In the genomic region with DNA sequence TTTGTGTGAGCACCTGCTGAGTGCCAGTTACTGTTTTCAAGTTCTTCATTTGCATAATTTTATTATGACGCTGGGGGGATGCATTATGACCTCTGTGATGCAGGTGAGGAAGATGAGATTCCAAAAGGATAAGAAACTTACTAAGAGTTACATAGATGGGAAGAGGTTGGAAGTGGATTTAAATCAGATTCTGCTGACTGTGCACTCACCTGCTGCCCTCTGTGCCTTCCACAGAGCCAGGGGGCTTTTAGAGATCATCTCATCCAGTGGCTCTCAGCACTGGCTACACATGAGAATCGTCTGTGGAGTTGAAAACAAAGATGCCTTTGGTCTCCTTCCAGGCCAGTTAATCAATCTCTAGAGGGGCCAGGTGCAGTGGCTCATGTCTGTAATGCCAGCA, we compare ENCODE assay signal across 20 cellular contexts. TPM values are rescaled to one million over a fixed set of nuclear protein-coding genes. Genes with fewer than 3 reads are reported as not detected.
DNase-seq lines count a peak whose midpoint lies in the region; ATAC-seq, FAIRE-seq and TF ChIP-seq lines count a peak whose summit lies in the region.
"Had no signal": no experiment of that assay in that cellular context is flagged by ENCODE, and none has a peak within 500 bp of the region (broad histone marks: within the 10 kb centered on the region; RNA-seq: fewer than 3 reads in every experiment).

No MANE protein-coding gene starts in this region.

- H3K27ac ChIP-seq in HepG2 (ENCODE audit: extremely low read length, insufficient read depth, low read length) (no peak overlapping the region), right lobe of liver (no peak overlapping the region), IMR-90 (ENCODE audit: insufficient read depth, low read length) (no peak overlapping the region), H1 (ENCODE audit: low read depth, low read length) (no peak overlapping the region)
- H3K27ac ChIP-seq: BLaER1, C4-2B had no signal

- no peak overlapping the region for H4K91ac ChIP-seq in IMR-90 (ENCODE audit: insufficient read depth, low read depth, low read length)
- H4K91ac ChIP-seq in H1 (replicated peaks; ENCODE audit: insufficient read length, low read length) = no peak overlapping the region

- no TSS peak for BruUV-seq in HepG2 (replicated peaks; lab: Mats Ljungman, UMichigan)
- no TSS peak for BruUV-seq in IMR-90 (replicated peaks; lab: Mats Ljungman, UMichigan)

- DNase-seq in HepG2 (ENCODE audit: low spot score) = no peak
- DNase-seq in right lobe of liver = no peak
- no peak for DNase-seq in IMR-90
- no peak for DNase-seq in H1 (ENCODE audit: low read depth in 1 of 2, low spot score in 2 of 2)
- DNase-seq in D341Med (ENCODE audit: low spot score) = no peak
- DNase-seq: Caco-2; CD4-positive, CD25-positive, alpha-beta regulatory T cell; CD8-positive, alpha-beta T cell; DMS 273 treated with DMSO at 0.1 percent for 48 hours; DMS79; EL; GDM1; H9 had no signal

- H3K79me1 ChIP-seq in IMR-90 (ENCODE audit: low read depth in 1 of 2, low read length in 2 of 2) = no peaks in the 10 kb centered on the region; a peak in 1 of 4 replicates
- no peaks in the 10 kb centered on the region for H3K79me1 ChIP-seq in H1 (ENCODE audit: low read depth, low read length)

- H2BK120ac ChIP-seq in IMR-90 (ENCODE audit: low read depth, low read length) (no peak overlapping the region), H1 (replicated peaks; ENCODE audit: low read depth, low read length) (no peak overlapping the region)

- no peaks in the 10 kb centered on the region for H3K9me3 ChIP-seq in HepG2 (ENCODE audit: low read length)
- no peaks in the 10 kb centered on the region for H3K9me3 ChIP-seq in right lobe of liver
- no peaks in the 10 kb centered on the region for H3K9me3 ChIP-seq in IMR-90 (ENCODE audit: control insufficient read depth, insufficient read depth, low read length)
- no peaks in the 10 kb centered on the region for H3K9me3 ChIP-seq in H1 (ENCODE audit: insufficient read depth in 2 of 2, low read depth in 1 of 2, low read length in 1 of 2)
- H3K9me3 ChIP-seq: BLaER1, Caco-2 had no signal

- TF ChIP-seq RAD21 in HepG2 (CRISPR knock-in tag; IDR thresholded peaks at IDR 0.05) (no peak), IMR-90 (IDR thresholded peaks at IDR 0.05; ENCODE audit: low read length) (no peak), H1 (IDR thresholded peaks at IDR 0.05 in 1 of 2, conservative IDR thresholded peaks at IDR 0.05 in 1 of 2; ENCODE audit: low read depth in 2 of 2, low read length in 2 of 2) (no peak)

- H4K20me1 ChIP-seq in HepG2 (ENCODE audit: insufficient read depth, low read length) (no peaks in the 10 kb centered on the region), IMR-90 (ENCODE audit: insufficient read depth, low read length) (no peaks in the 10 kb centered on the region), H1 (replicated peaks in 1 of 2; ENCODE audit: control insufficient read depth in 1 of 2, insufficient read depth in 2 of 2, low read length in 2 of 2) (no peaks in the 10 kb centered on the region)
- H4K20me1 ChIP-seq: BLaER1 had no signal

- H3K4ac ChIP-seq in IMR-90 (ENCODE audit: low read depth, low read length) (no peak overlapping the region), H1 (replicated peaks; ENCODE audit: insufficient read length, low read depth, low read length) (no peak overlapping the region)

- H2AFZ ChIP-seq in HepG2 (ENCODE audit: low read length) (no peak overlapping the region), IMR-90 (replicated peaks; ENCODE audit: low read length, poor library complexity) (no peak overlapping the region), H1 (ENCODE audit: low read length) (no peak overlapping the region)

- H3K56ac ChIP-seq in IMR-90 (ENCODE audit: extremely low read depth, insufficient read depth, low read length) (no peak overlapping the region), H1 (replicated peaks; ENCODE audit: insufficient read length, low read depth, low read length) (no peak overlapping the region)

- intact Hi-C loops in HepG2 (cut with micrococcal nuclease; ENCODE audit: unreplicated experiment) (no loop called here), right lobe of liver (cut with DNase I) (no loop called here), IMR-90 (cut with micrococcal nuclease) (no loop called here)

- no peak overlapping the region for H3K9ac ChIP-seq in HepG2 (ENCODE audit: insufficient read depth, low read depth, low read length)
- H3K9ac ChIP-seq in IMR-90 (ENCODE audit: low read depth, low read length) = no peak overlapping the region
- no peak overlapping the region for H3K9ac ChIP-seq in H1 (replicated peaks in 1 of 4; ENCODE audit: extremely low read depth in 1 of 4, low read depth in 3 of 4, low read length in 3 of 4)
- H3K9ac ChIP-seq: BLaER1 had no signal

- no peak overlapping the region for H2BK20ac ChIP-seq in IMR-90 (ENCODE audit: low read depth, low read length)
- no peak overlapping the region for H2BK20ac ChIP-seq in H1 (ENCODE audit: low read length)

- H2BK12ac ChIP-seq in H1 (ENCODE audit: low read depth, low read length) = 0 out of 2 replicates have a peak overlapping the region, but pooled peaks have one; percentile 50

- H3K14ac ChIP-seq in IMR-90 (replicated peaks; ENCODE audit: low read depth, low read length) (no peak overlapping the region), H1 (ENCODE audit: insufficient read length) (no peak overlapping the region)

- H4K8ac ChIP-seq in IMR-90 (ENCODE audit: low read depth in 2 of 2, low read length in 2 of 2) (no peak overlapping the region), H1 (ENCODE audit: extremely low read depth, insufficient read depth, low read length) (no peak overlapping the region; the same call in 1 of the 2 replicates)

- TF ChIP-seq EP300 in HepG2 (IDR thresholded peaks at IDR 0.05; ENCODE audit: low read depth in 2 of 2, low read length in 2 of 2) (no peak), HepG2 (CRISPR knock-in tag; IDR thresholded peaks at IDR 0.05; ENCODE audit: borderline replicate concordance) (no peak), H1 (IDR thresholded peaks at IDR 0.05; ENCODE audit: borderline replicate concordance in 1 of 2, low read depth in 2 of 2, low read length in 2 of 2) (no peak)

- TF ChIP-seq POLR2A in HepG2 (IDR thresholded peaks at IDR 0.05; ENCODE audit: insufficient read depth in 1 of 2, low read depth in 2 of 2, low read length in 2 of 2) (no peak), right lobe of liver (IDR thresholded peaks at IDR 0.05) (no peak), IMR-90 (IDR thresholded peaks at IDR 0.05; ENCODE audit: low read depth, low read length) (no peak), H1 (IDR thresholded peaks at IDR 0.05; ENCODE audit: control extremely low read depth in 1 of 2, low read depth in 2 of 2, low read length in 2 of 2) (no peak)

- H3K23ac ChIP-seq in IMR-90 (ENCODE audit: low read depth, low read length) = no peak overlapping the region
- H3K23ac ChIP-seq in H1 (ENCODE audit: insufficient read length) = no peak overlapping the region

- WGBS in HepG2 (ENCODE audit: low lambda C conversion rate) = 85% methylated on average over 1 of the region's 2 CpGs
- WGBS in right lobe of liver (ENCODE audit: insufficient coverage, low coverage, low lambda C conversion rate, missing lambda C conversion rate) = 48% methylated on average over 2 of the region's 2 CpGs
- WGBS in IMR-90 (ENCODE audit: extremely low coverage in 2 of 2, insufficient read length in 1 of 2), 2 experiments = 67% methylated on average over 2 of the region's 2 CpGs; no CpG with 5 or more reads in 1 of the 2 experiments
- WGBS in H1 (ENCODE audit: extremely low coverage in 1 of 2, insufficient coverage in 1 of 2, insufficient read length in 1 of 2, insufficient replicate concordance in 2 of 2, low coverage in 1 of 2, low lambda C conversion rate in 2 of 2, missing lambda C conversion rate in 1 of 2), 2 experiments = 90% methylated on average over 2 of the region's 2 CpGs; no CpG with 5 or more reads in 1 of the 2 experiments

- POLR2A ChIA-PET in HepG2 (lab: Yijun Ruan, JAX) (no interaction called here), IMR-90 (lab: Charles Lee; ENCODE audit: unreplicated experiment) (no interaction called here), H1 (lab: Charles Lee; ENCODE audit: partially characterized antibody) (no interaction called here)

- no peaks in the 10 kb centered on the region for H3K36me3 ChIP-seq in HepG2 (replicated peaks in 1 of 2; ENCODE audit: control insufficient read depth in 1 of 2, insufficient read depth in 2 of 2, low read length in 2 of 2)
- H3K36me3 ChIP-seq in right lobe of liver = no peaks in the 10 kb centered on the region
- no peaks in the 10 kb centered on the region for H3K36me3 ChIP-seq in IMR-90 (ENCODE audit: control insufficient read depth, insufficient read depth, low read length)
- H3K36me3 ChIP-seq in H1 (ENCODE audit: control insufficient read depth in 2 of 4, insufficient read depth in 4 of 4, low read length in 3 of 4) = no peaks in the 10 kb centered on the region
- H3K36me3 ChIP-seq: BLaER1 had no signal

- H3K9me1 ChIP-seq in IMR-90 (ENCODE audit: insufficient read depth, low read length) = no peaks in the 10 kb centered on the region

- H3K79me2 ChIP-seq in HepG2 (ENCODE audit: insufficient read depth, low read length) = no peaks in the 10 kb centered on the region
- H3K79me2 ChIP-seq in H1 (ENCODE audit: control insufficient read depth in 1 of 2, insufficient read depth in 2 of 2, low read length in 2 of 2) = peaks cover 0 to 2% of the 10 kb centered on the region in 2 experiments; a peak in 1 of 4 replicates

- no peak for TF ChIP-seq CTCF in HepG2 (CRISPR knock-in tag; IDR thresholded peaks at IDR 0.05)
- no peak for TF ChIP-seq CTCF in right lobe of liver (IDR thresholded peaks at IDR 0.05)
- TF ChIP-seq CTCF in IMR-90 (conservative IDR thresholded peaks at IDR 0.05; ENCODE audit: low read depth, low read length) = no peak
- no peak for TF ChIP-seq CTCF in H1 (IDR thresholded peaks at IDR 0.05; ENCODE audit: control extremely low read depth in 1 of 3, insufficient read depth in 1 of 3, low read depth in 1 of 3, low read length in 3 of 3)

- H4K5ac ChIP-seq in IMR-90 (ENCODE audit: low read depth, low read length) (no peak overlapping the region), H1 (ENCODE audit: insufficient read length, low read depth, low read length) (no peak overlapping the region)

- dilution Hi-C loops in IMR-90 (cut with HindIII; ENCODE audit: low sequenced_read_pairs, unreplicated experiment) = no loop called here

- CTCF ChIA-PET in HepG2 (lab: Yijun Ruan, JAX; ENCODE audit: low intra/inter-chr PET ratio, low total read pairs) (no interaction called here), IMR-90 (lab: Yijun Ruan, JAX) (no interaction called here), H1 (lab: Charles Lee; ENCODE audit: partially characterized antibody) (no interaction called here)

- in situ Hi-C loops in HepG2 (cut with HindIII; ENCODE audit: extremely low pct_ligation_motif_present, low pct_unique_long_range_greater_than_20kb) (no loop called here), IMR-90 (cut with MboI; ENCODE audit: low sequenced_read_pairs) (no loop called here)

- no peak overlapping the region for H3K4me2 ChIP-seq in HepG2 (ENCODE audit: low read depth, low read length)
- H3K4me2 ChIP-seq in IMR-90 (ENCODE audit: low read depth, low read length) = no peak overlapping the region
- H3K4me2 ChIP-seq in H1 (ENCODE audit: insufficient read depth in 1 of 2, low read depth in 2 of 2, low read length in 2 of 2) = no peak overlapping the region
- H3K4me2 ChIP-seq: BLaER1 had no signal

- H3K4me1 ChIP-seq in HepG2 (ENCODE audit: insufficient read depth, low read length) (no peaks in the 10 kb centered on the region), right lobe of liver (no peaks in the 10 kb centered on the region), IMR-90 (ENCODE audit: control insufficient read depth, insufficient read depth, low read length) (no peaks in the 10 kb centered on the region; the same call in 1 of the 2 replicates), H1 (replicated peaks in 1 of 4; ENCODE audit: control insufficient read depth in 3 of 4, insufficient read depth in 4 of 4, low read length in 3 of 4) (peaks cover 0 to 31% (median 9%) of the 10 kb centered on the region in 4 experiments; a peak in 6 of 7 replicates)
- H3K4me1 ChIP-seq: BLaER1, Caco-2 had no signal

- FAIRE-seq in HepG2 (lab: Jason Lieb, UNC) = no peak
- no peak for FAIRE-seq in H1 (lab: Jason Lieb, UNC)
- FAIRE-seq: D721Med, GM12891, GM18507 had no signal

- no peak overlapping the region for H2AK5ac ChIP-seq in IMR-90 (ENCODE audit: low read depth, low read length)
- H2AK5ac ChIP-seq in H1 (ENCODE audit: low read depth, low read length) = 0 out of 2 replicates have a peak overlapping the region, but pooled peaks have one; percentile 86

- H3K23me2 ChIP-seq in H1 (ENCODE audit: low read depth, low read length) = no peaks in the 10 kb centered on the region

- H3K4me3 ChIP-seq in HepG2 (replicated peaks in 1 of 3; ENCODE audit: insufficient read depth in 1 of 3, low read depth in 2 of 3, low read length in 3 of 3) (no peak overlapping the region), right lobe of liver (no peak overlapping the region), IMR-90 (ENCODE audit: insufficient read depth, low read depth, low read length) (no peak overlapping the region), H1 (ENCODE audit: extremely low read depth in 1 of 4, insufficient read depth in 2 of 4, low read depth in 3 of 4, low read length in 4 of 4) (no peak overlapping the region)
- H3K4me3 ChIP-seq: BLaER1 had no signal

- H2BK5ac ChIP-seq in IMR-90 (ENCODE audit: low read depth, low read length, poor library complexity, severe bottlenecking) (no peak overlapping the region), H1 (ENCODE audit: low read depth, low read length) (peak overlapping the region; percentile 44)

- ATAC-seq in HepG2 (no peak), right lobe of liver (no peak), IMR-90 (ENCODE audit: low read depth) (no peak), GM19455 (IDR thresholded peaks at IDR 0.05; ENCODE audit: unreplicated experiment) (no peak)
- ATAC-seq: CD8-positive, alpha-beta T cell; HCT116 had no signal

- no peak overlapping the region for H2BK15ac ChIP-seq in IMR-90 (ENCODE audit: low read depth, low read length)
- 0 out of 2 replicates have a peak overlapping the region, but pooled peaks have one; percentile 46 for H2BK15ac ChIP-seq in H1 (ENCODE audit: low read length)

- H2AK9ac ChIP-seq in IMR-90 (replicated peaks; ENCODE audit: low read depth, low read length, poor library complexity) = no peak overlapping the region

- H3K18ac ChIP-seq in IMR-90 (ENCODE audit: low read depth, low read length) (no peak overlapping the region), H1 (ENCODE audit: extremely low read depth, low read length) (peak overlapping the region; percentile 48)

- H3K27me3 ChIP-seq in HepG2 (ENCODE audit: control insufficient read depth in 1 of 2, insufficient read depth in 2 of 2, low read length in 2 of 2) = no peaks in the 10 kb centered on the region
- H3K27me3 ChIP-seq in right lobe of liver = no peaks in the 10 kb centered on the region
- no peaks in the 10 kb centered on the region for H3K27me3 ChIP-seq in IMR-90 (ENCODE audit: control insufficient read depth, insufficient read depth, low read length)
- no peaks in the 10 kb centered on the region for H3K27me3 ChIP-seq in H1 (replicated peaks in 1 of 4; ENCODE audit: control insufficient read depth in 3 of 4, extremely low read depth in 1 of 4, insufficient read depth in 3 of 4, low read length in 3 of 4)
- H3K27me3 ChIP-seq: BLaER1 had no signal

RNA-seq across cellular contexts. Expression of a gene that starts 47.9 kb away (rescaled TPM):
- total RNA-seq in HepG2 (2016; rRNA removed; fragmentation: Illumina TruSeq; extraction: Trizol) = 4.5 and 5.7 TPM in 2 replicates
- total RNA-seq in HepG2 (2016; cell fraction: cytosol; rRNA removed; fragmentation: Illumina TruSeq; extraction: Trizol; ENCODE audit: low read depth) = 6.2 and 6.8 TPM in 2 replicates
- 4.2 and 4.7 TPM in 2 replicates for total RNA-seq in HepG2 (2016; cell fraction: insoluble cytoplasmic fraction; rRNA removed; fragmentation: Illumina TruSeq; extraction: Trizol)
- 4.9 and 5.3 TPM in 2 replicates for total RNA-seq in HepG2 (2016; cell fraction: membrane; rRNA removed; fragmentation: Illumina TruSeq; extraction: Trizol)
- 10.7 and 12.4 TPM in 2 replicates for total RNA-seq in HepG2 (2016; cell fraction: nucleus; rRNA removed; fragmentation: Illumina TruSeq; extraction: Trizol)
- polyA plus RNA-seq in HepG2 (2011; rRNA removed) = 4.1 and 4.4 TPM in 2 replicates
- 1.4 and 3.0 TPM in 2 replicates for polyA plus RNA-seq in HepG2 (2011; cell fraction: cytosol; rRNA removed)
- 4.4 and 7.3 TPM in 2 replicates for polyA plus RNA-seq in HepG2 (2011; cell fraction: nucleus; rRNA removed)
- 6.1 and 6.5 TPM in 2 replicates for polyA plus RNA-seq in HepG2 (2012)
- polyA plus RNA-seq in HepG2 (2016; cell fraction: cytosol; fragmentation: Illumina TruSeq; extraction: Trizol; ENCODE audit: low read depth) = 0.99 and 1.1 TPM in 2 replicates
- 4.5 and 6.0 TPM in 2 replicates for polyA plus RNA-seq in HepG2 (2016; cell fraction: insoluble cytoplasmic fraction; fragmentation: Illumina TruSeq; extraction: Trizol; ENCODE audit: low read depth)
- polyA plus RNA-seq in HepG2 (2016; cell fraction: membrane; fragmentation: Illumina TruSeq; extraction: Trizol; ENCODE audit: low read depth) = 1.4 and 2.0 TPM in 2 replicates
- 11.0 and 12.4 TPM in 2 replicates for polyA plus RNA-seq in HepG2 (2016; cell fraction: nucleus; fragmentation: Illumina TruSeq; extraction: Trizol; ENCODE audit: insufficient read depth, low read depth)
- 0.68 and 5.9 TPM in 2 replicates for polyA minus RNA-seq in HepG2 (2011; rRNA and poly(A)+ RNA removed; ENCODE audit: low replicate concordance)
- polyA minus RNA-seq in HepG2 (2011; cell fraction: cytosol; rRNA and poly(A)+ RNA removed) = 3.0 and 4.9 TPM in 2 replicates
- 21.6 and 28.6 TPM in 2 replicates for polyA minus RNA-seq in HepG2 (2011; cell fraction: nucleus; rRNA and poly(A)+ RNA removed)
- 1 to 10 TPM; 1.3 to 4.4 (median 1.7) TPM for total RNA-seq in right lobe of liver
- total RNA-seq in IMR-90 (2012; rRNA removed) = 4.7 and 5.6 TPM in 2 replicates
- polyA plus RNA-seq in IMR-90 (2012; rRNA removed) = 2.4 and 3.1 TPM in 2 replicates
- 1.3 and 4.4 TPM in 2 replicates for polyA plus RNA-seq in IMR-90 (2012; cell fraction: cytosol; rRNA removed)
- 2.7 and 10.6 TPM in 2 replicates for polyA plus RNA-seq in IMR-90 (2012; cell fraction: nucleus; rRNA removed; ENCODE audit: low replicate concordance)
- 22.2 and 23.9 TPM in 2 replicates for total RNA-seq in H1 (2021; fragmentation: NEBNext Ultra II Directional; extraction: Animal tissue kit (Norgen Biotek cat#: 25700))
- polyA plus RNA-seq in H1 (2011; rRNA removed) = 7.4 and 13.8 TPM in 2 replicates
- polyA plus RNA-seq in H1 (2011; cell fraction: cytosol; rRNA removed) = 10.4 TPM
- 27.4 TPM for polyA plus RNA-seq in H1 (2011; cell fraction: nucleus; rRNA removed)
- polyA plus RNA-seq in H1 (2012, experiment 1 of 2) = 10.0 to 18.2 TPM (median 12.7 TPM) in 4 replicates
- 1.7 TPM for polyA plus RNA-seq in H1 (2012, experiment 2 of 2)
- 15.1 TPM for polyA plus RNA-seq in H1 (2013, experiment 1 of 2)
- polyA plus RNA-seq in H1 (2013, experiment 2 of 2) = 12.6 TPM
- 43.9 and 47.9 TPM in 2 replicates for polyA minus RNA-seq in H1 (2011; rRNA and poly(A)+ RNA removed)
- 16.0 TPM for polyA minus RNA-seq in H1 (2011; cell fraction: cytosol; rRNA and poly(A)+ RNA removed)
- polyA minus RNA-seq in H1 (2011; cell fraction: nucleus; rRNA and poly(A)+ RNA removed) = 79.3 TPM
